Comparison of ENCODE assay signal across 29 cellular contexts in genomic region chrX:13147758-13148157, GRCh38.
"Had no signal": no experiment of that assay in that cellular context is flagged by ENCODE, and none has a peak within 500 bp of the region (broad histone marks: within the 10 kb centered on the region; RNA-seq: fewer than 3 reads in every experiment).

No MANE protein-coding gene starts in this region.

- H3K4me1 ChIP-seq: ascending aorta had no signal

- H3K4me3 Mint-ChIP-seq: activated CD8-positive, alpha-beta T cell treated with anti-CD3 and anti-CD28 coated beads, Interleukin-2, amount 10 ng/mL, durations not matched to agents 7 days and 5 days; brain; IgD-negative memory B cell; T-helper 1 cell treated with Interleukin-12 subunit alpha and Interleukin-12 subunit beta and Interleukin-4 antibody, amounts not matched to agents 30 μg/mL and 1 μg/mL, for 36 hours; WTC11 had no signal

- H3K36me3 ChIP-seq: ascending aorta had no signal

- DNase-seq: activated CD4-positive, alpha-beta T cell treated with anti-CD3 and anti-CD28 coated beads for 48 hours; activated CD4-positive, alpha-beta T cell treated with anti-CD3 and anti-CD28 coated beads, Interleukin-2, amount 50 U/mL, for 4 hours; activated CD4-positive, CD25-positive, alpha-beta regulatory T cell treated with anti-CD3 and anti-CD28 coated beads, Interleukin-2, amount 50 U/mL, for 72 hours; activated CD8-positive, alpha-beta memory T cell treated with anti-CD3 and anti-CD28 coated beads, Interleukin-2, amount 50 U/mL, for 48 hours; activated CD8-positive, alpha-beta T cell treated with anti-CD3 and anti-CD28 coated beads, Interleukin-2, amount 10 ng/mL, durations not matched to agents 7 days and 5 days; activated naive CD4-positive, alpha-beta T cell treated with anti-CD3 and anti-CD28 coated beads, Interleukin-2, amount 50 U/mL, for 16 hours; activated T-cell treated with anti-CD3 and anti-CD28 coated beads, Interleukin-2, amount 50 U/mL, for 1 hour; KG1; NCI-H1092 treated with DMSO at 0.1 percent for 48 hours; NCI-H1417 treated with DMSO at 0.1 percent for 48 hours; NCI-H1694; NCI-H2029; NCI-H2107; NCI-H345; NCI-H510A; NCI-H69; NK-92 treated with Interleukin-12 subunit alpha and Interleukin-12 subunit beta, amount 100 ng/mL, for 24 hours; OCI-M1; RPMI8226; SW 1271; T-helper 9 cell had no signal

- H3K27me3 ChIP-seq: ascending aorta had no signal

- H3K27ac Mint-ChIP-seq: activated CD8-positive, alpha-beta T cell treated with anti-CD3 and anti-CD28 coated beads, Interleukin-2, amount 10 ng/mL, durations not matched to agents 7 days and 5 days; IgD-negative memory B cell; T-helper 1 cell treated with Interleukin-12 subunit alpha and Interleukin-12 subunit beta and Interleukin-4 antibody, amounts not matched to agents 30 μg/mL and 1 μg/mL, for 36 hours; WTC11 had no signal

- H3K4me3 ChIP-seq: ascending aorta, SK-N-MC had no signal

- H3K27ac ChIP-seq: ascending aorta, SK-N-MC had no signal

- H3K9me3 ChIP-seq: ascending aorta had no signal

- ATAC-seq: activated CD8-positive, alpha-beta T cell treated with anti-CD3 and anti-CD28 coated beads, Interleukin-2, amount 10 ng/mL, durations not matched to agents 7 days and 5 days; Panc1; Right ventricle myocardium inferior; WTC11 had no signal
